ENCODE assay signal across 8 cellular contexts in the genomic region with DNA sequence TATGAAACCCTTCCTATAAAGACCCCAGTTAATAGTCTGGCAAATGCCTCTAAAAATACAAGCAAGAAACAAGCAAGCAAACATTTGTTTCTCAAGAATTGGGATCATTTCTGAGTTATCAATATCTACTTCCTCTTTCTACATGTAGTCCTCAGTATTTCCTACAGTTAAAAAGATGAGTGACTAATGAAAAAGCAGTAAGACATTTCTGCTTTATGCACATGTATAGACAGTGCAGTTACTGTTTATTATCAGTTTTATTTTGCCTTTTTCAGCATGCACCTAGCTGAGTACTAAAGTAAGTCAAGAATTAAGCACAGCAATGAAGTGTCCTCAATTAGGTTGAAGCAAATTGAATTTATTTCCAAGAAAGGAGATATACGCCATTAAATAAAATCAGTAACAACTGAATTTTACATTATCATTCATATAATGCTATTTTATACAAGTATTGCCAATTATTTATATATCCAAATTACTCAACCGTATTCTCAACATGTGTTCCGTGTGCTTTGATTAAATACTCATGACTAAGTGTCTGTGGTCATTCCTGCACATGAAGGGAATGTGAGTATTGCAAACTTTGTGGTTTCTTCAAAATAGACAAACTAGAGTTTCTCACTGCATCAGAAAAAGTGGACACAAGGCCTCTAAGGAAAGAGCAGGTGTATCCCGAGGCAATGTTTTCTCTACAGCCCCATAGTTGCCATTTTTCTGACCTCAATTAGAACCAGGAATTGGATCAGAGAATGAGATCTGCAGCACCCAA.
DNase-seq lines count a peak whose midpoint lies in the region; ATAC-seq and TF ChIP-seq lines count a peak whose summit lies in the region.

No MANE protein-coding gene starts in this region.

- no peak for TF ChIP-seq POLR2A in GM18505 (IDR thresholded peaks at IDR 0.05; ENCODE audit: borderline replicate concordance, extremely low read depth, insufficient read depth, insufficient read length)

- ATAC-seq in GM18505 (IDR thresholded peaks at IDR 0.05; ENCODE audit: unreplicated experiment) = peak; percentile 77
- peak; percentile 86 for ATAC-seq in HG03342 (IDR thresholded peaks at IDR 0.05; ENCODE audit: unreplicated experiment)
- ATAC-seq in SK-N-SH treated with all-trans-retinoic acid at 6 μM for 48 hours = peak; percentile 35; the same call in 2 of the 3 replicates
- ATAC-seq in HG02571 (IDR thresholded peaks at IDR 0.05; ENCODE audit: unreplicated experiment) = no peak
- no peak for ATAC-seq in GM19467 (IDR thresholded peaks at IDR 0.05; ENCODE audit: unreplicated experiment)

- DNase-seq in kidney glomerular epithelial cell (lab: John Stamatoyannopoulos, UW) (peak; percentile 58), NCI-H345 (lab: John Stamatoyannopoulos, UW) (no peak)
- DNase-seq in stimulated activated CD4-positive, alpha-beta T cell treated with anti-CD3 and anti-CD28 coated beads, Interleukin-12 subunit alpha, Interleukin-12 subunit beta, amount 100 ng/mL, for 4 hours = no peak

TF ChIP-seq in SK-N-SH treated with all-trans-retinoic acid at 6 μM for 48 hours, 23 proteins besides CTCF, POLR2A, EP300 and RAD21:
- TF ChIP-seq ISL1 (CRISPR knock-in tag; IDR thresholded peaks at IDR 0.05) (no peak), ZFP3 (CRISPR knock-in tag; IDR thresholded peaks at IDR 0.05) (no peak), ZNF70 (CRISPR knock-in tag; IDR thresholded peaks at IDR 0.05) (no peak), PPARA (CRISPR knock-in tag; IDR thresholded peaks at IDR 0.05; ENCODE audit: borderline replicate concordance) (no peak), ZNF565 (CRISPR knock-in tag; conservative IDR thresholded peaks at IDR 0.05; ENCODE audit: low read depth) (no peak), BACH2 (CRISPR knock-in tag; IDR thresholded peaks at IDR 0.05; ENCODE audit: borderline replicate concordance) (no peak), ARNTL (CRISPR knock-in tag; IDR thresholded peaks at IDR 0.05; ENCODE audit: borderline replicate concordance, low read depth) (no peak)

Comparison
In these comparisons a context has a peak if more than half of its experiments do, and no peak if none do; other contexts are left out.
1. ATAC-seq: peak in GM18505 (single experiment), HG03342 (single experiment) and SK-N-SH treated with all-trans-retinoic acid at 6 μM for 48 hours (single experiment); none in HG02571 (single experiment) and GM19467 (single experiment).